ENCODE assay signal across 8 cellular contexts in the genomic region with DNA sequence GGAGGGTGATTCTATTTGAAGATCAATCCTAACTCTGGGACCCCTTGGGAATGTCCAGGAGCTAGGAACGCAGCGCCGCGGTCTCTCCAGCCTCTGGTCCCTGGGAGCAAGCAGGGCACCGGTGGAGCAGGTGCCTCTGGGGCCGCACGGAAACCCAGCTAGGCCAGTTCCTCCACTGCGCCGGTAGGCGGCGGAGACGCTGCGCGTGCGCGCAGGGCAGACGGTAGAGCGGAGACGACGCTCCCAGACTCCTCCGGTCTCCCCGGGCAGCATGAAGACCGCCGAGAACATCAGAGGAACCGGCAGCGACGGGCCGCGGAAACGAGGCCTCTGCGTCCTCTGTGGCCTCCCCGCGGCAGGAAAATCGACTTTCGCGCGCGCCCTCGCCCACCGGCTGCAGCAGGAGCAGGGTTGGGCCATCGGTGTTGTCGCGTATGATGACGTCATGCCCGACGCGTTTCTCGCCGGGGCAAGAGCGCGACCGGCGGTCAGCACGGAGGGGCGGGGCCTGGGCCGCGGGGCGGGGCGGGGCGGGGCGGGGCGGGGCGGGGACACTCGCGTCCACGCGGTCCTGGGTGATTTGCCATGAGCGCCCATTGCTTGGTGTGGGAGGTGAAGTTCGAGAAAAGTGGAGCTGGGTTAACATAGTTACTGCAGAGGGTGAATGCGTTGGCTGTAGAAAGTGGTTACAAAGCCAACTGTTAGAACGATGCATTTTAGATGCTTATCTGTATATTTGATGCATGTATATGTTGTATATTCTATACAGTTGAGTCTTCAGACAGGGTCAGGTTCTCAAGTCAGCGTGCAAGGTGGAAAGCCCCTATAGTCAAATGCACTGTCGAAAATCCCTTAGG. TPM values are rescaled to one million over a fixed set of nuclear protein-coding genes. Genes with fewer than 3 reads are reported as not detected.
DNase-seq lines count a peak whose midpoint lies in the region; ATAC-seq and TF ChIP-seq lines count a peak whose summit lies in the region.

Gene PSTK (plus strand): TSS at position 193 of the 857 bp plus-strand sequence. CDS start 79 bp downstream, at position 272.

- DNase-seq in NCI-H146 (lab: John Stamatoyannopoulos, UW), result peak; percentile 90
- DNase-seq in T-cell, result peak; percentile 70 to 88 (median 80)
- DNase-seq in amniotic stem cell (lab: John Stamatoyannopoulos, UW), result peak; percentile 81
- peak; percentile 91 for DNase-seq in left ventricle myocardium inferior
- peak; percentile 80 for DNase-seq in progenitor cell of endocrine pancreas (ENCODE audit: low spot score, unreplicated experiment)
- DNase-seq in ureter (ENCODE audit: low spot score), result peak; percentile 90

- peak within 1 kb of the TSS; percentile 97 for H3K27ac ChIP-seq in left ventricle myocardium inferior (replicated peaks)

- H3K27me3 Mint-ChIP-seq in T-cell, result no peaks in the 10 kb centered on the region
- no peaks in the 10 kb centered on the region for H3K27me3 Mint-ChIP-seq in progenitor cell of endocrine pancreas

- H3K36me3 Mint-ChIP-seq in T-cell (peaks cover 13% of the 10 kb centered on the region), progenitor cell of endocrine pancreas (ENCODE audit: insufficient read depth) (no peaks in the 10 kb centered on the region)

- peaks cover 6% of the 10 kb centered on the region for H3K36me3 ChIP-seq in left ventricle myocardium inferior

- peaks cover 16 to 24% (median 22%) of the 10 kb centered on the region in 3 donors for H3K4me1 Mint-ChIP-seq in T-cell
- H3K4me1 Mint-ChIP-seq in progenitor cell of endocrine pancreas (ENCODE audit: low read depth), result peaks cover 4% of the 10 kb centered on the region

- peak; percentile 82 for TF ChIP-seq POLR2A in GM15510 (IDR thresholded peaks at IDR 0.05; ENCODE audit: borderline replicate concordance, extremely low read depth, insufficient read length)

- H3K9me3 Mint-ChIP-seq in T-cell (no peaks in the 10 kb centered on the region), progenitor cell of endocrine pancreas (ENCODE audit: low read depth) (no peaks in the 10 kb centered on the region)

- no peaks in the 10 kb centered on the region for H3K9me3 ChIP-seq in left ventricle myocardium inferior (replicated peaks)

- POLR2A ChIA-PET in T-cell (lab: Charles Lee), result interaction anchor here (0.6 to 1.4 kb wide), 5 partner anchors 15 to 31 kb away, joined by 3 to 10 read pairs (median 3); no protein-coding TSS in a partner anchor

- peak; percentile 93 for ATAC-seq in HG02884 (IDR thresholded peaks at IDR 0.05; ENCODE audit: unreplicated experiment)
- peak; percentile 94 to 99 (median 98) for ATAC-seq in T-cell (replicated peaks in 1 of 4)

- TF ChIP-seq CTCF in left ventricle myocardium inferior (IDR thresholded peaks at IDR 0.05; ENCODE audit: borderline replicate concordance) (peak; percentile 99), progenitor cell of endocrine pancreas (IDR thresholded peaks at IDR 0.05; ENCODE audit: unreplicated experiment) (peak; percentile 95)

- H3K27me3 ChIP-seq in left ventricle myocardium inferior (ENCODE audit: low read depth), result no peaks in the 10 kb centered on the region

- H3K4me1 ChIP-seq in left ventricle myocardium inferior, result peaks cover 19% of the 10 kb centered on the region

- H3K4me3 ChIP-seq in left ventricle myocardium inferior, result peak within 1 kb of the TSS; percentile 87

- H3K4me3 Mint-ChIP-seq in T-cell, result peak within 1 kb of the TSS; percentile 87 to 90 (median 90)
- peak within 1 kb of the TSS; percentile 81 for H3K4me3 Mint-ChIP-seq in progenitor cell of endocrine pancreas (ENCODE audit: low read depth)

- intact Hi-C loops in left ventricle myocardium inferior (cut with micrococcal nuclease), result no loop called here

- CTCF ChIA-PET in T-cell (lab: Charles Lee), result interaction anchor here (0.5 to 2.7 kb wide), 5 partner anchors 23 to 85 kb away, joined by 3 to 18 read pairs (median 5); partner anchors contain the start of genes ACADSB (in 1 of the 2), C10orf88 (in 1 of the 2) and IKZF5 (in 1 of the 2)

- H3K27ac Mint-ChIP-seq in T-cell (peak within 1 kb of the TSS; percentile 92), progenitor cell of endocrine pancreas (peak within 1 kb of the TSS; percentile 99)

RNA-seq across cellular contexts. Expression of gene PSTK, which starts in this region (rescaled TPM):
- total RNA-seq in T-cell (10 to 100 TPM in 2 of 5 donors, 1 to 10 TPM in 3; 3.7 to 12.1 (median 5.2) TPM), left ventricle myocardium inferior (2.1 TPM), progenitor cell of endocrine pancreas (6.1 and 6.3 TPM in 2 replicates), ureter (5.1 TPM)

Comparison
In these comparisons a context has a peak if more than half of its experiments do, and no peak if none do; other contexts are left out.
1. Peak in every context shown above with its lines: DNase-seq, ATAC-seq, H3K4me3 ChIP-seq and H3K27ac ChIP-seq.